Comparison of ENCODE assay signal across 9 cellular contexts in the genomic region with DNA sequence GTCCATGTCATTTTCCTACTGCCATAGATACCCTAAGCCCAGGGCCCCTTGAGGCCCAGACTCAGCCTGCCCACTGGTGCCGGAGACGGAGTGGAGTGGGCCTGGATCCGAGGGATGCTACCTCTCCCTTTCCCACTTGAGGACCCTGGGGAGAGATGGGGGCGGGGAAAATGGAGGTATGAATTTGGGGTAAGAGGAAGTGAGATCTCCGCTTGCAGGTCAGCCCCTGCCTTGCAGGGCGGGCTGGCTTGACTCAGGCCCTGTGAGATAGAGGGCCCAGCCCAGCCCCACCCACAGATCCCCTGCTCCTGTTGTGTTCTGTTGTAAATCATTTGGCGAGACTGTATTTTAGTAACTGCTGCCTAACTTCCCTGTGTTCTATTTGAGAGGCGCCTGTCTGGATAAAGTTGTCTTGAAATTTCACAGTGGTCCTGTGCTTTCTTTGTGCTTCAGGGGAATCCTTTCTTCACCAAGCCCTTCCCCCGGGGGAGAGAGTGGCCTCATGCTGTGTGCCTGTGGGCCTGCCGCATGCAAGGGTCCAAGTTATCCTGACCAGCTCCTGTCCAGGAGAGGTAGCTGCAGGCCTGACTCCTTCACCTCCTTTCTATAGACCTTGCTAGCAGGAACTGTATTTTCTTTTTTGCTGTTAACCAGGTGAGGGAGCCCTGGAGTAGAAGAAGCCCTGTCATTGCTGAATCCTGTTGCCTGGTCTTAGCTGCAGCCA. TPM values are rescaled to one million over a fixed set of nuclear protein-coding genes. Genes with fewer than 3 reads are reported as not detected.
DNase-seq lines count a peak whose midpoint lies in the region; ATAC-seq, FAIRE-seq and TF ChIP-seq lines count a peak whose summit lies in the region.
"Had no signal": no experiment of that assay in that cellular context is flagged by ENCODE, and none has a peak within 500 bp of the region (broad histone marks: within the 10 kb centered on the region; RNA-seq: fewer than 3 reads in every experiment).

No MANE protein-coding gene starts in this region.

- H3K4me3 Mint-ChIP-seq in activated naive CD8-positive, alpha-beta T cell treated with anti-CD3 and anti-CD28 coated beads, Interleukin-2, amount 10 ng/mL, durations not matched to agents 7 days and 5 days = no peak overlapping the region
- no peak overlapping the region for H3K4me3 Mint-ChIP-seq in activated T-cell treated with anti-CD3 and anti-CD28 coated beads, Interleukin-2, amount 50 U/mL, for 72 hours

- POLR2A ChIA-PET in activated naive CD8-positive, alpha-beta T cell treated with anti-CD3 and anti-CD28 coated beads, Interleukin-2, amount 10 ng/mL, durations not matched to agents 7 days and 5 days (lab: Charles Lee) = interaction anchor here (0.6 kb wide), 1 partner anchor 156 kb away, joined by 7 read pairs; no protein-coding TSS in a partner anchor

- no peak overlapping the region for H3K9ac ChIP-seq in kidney (ENCODE audit: low read length in 2 of 2)

- FAIRE-seq in kidney (lab: Jason Lieb, UNC) = no peak

- H3K27ac ChIP-seq in kidney (ENCODE audit: low read depth in 2 of 2, low read length in 2 of 2) = no peak overlapping the region
- H3K27ac ChIP-seq: upper lobe of left lung had no signal

- DNase-seq in AML-193 (lab: John Stamatoyannopoulos, UW) (peak; percentile 24 to 29), NCI-H2227 (lab: John Stamatoyannopoulos, UW; ENCODE audit: unreplicated experiment) (peak; percentile 63), kidney (peak; percentile 49), NCI-H187 (lab: John Stamatoyannopoulos, UW) (no peak)
- DNase-seq in activated naive CD8-positive, alpha-beta T cell treated with anti-CD3 and anti-CD28 coated beads, Interleukin-2, amount 10 ng/mL, durations not matched to agents 7 days and 5 days = no peak
- DNase-seq in activated T-cell treated with anti-CD3 and anti-CD28 coated beads, Interleukin-2, amount 50 U/mL, for 72 hours = no peak

- no peak overlapping the region for H3K4me3 ChIP-seq in kidney (ENCODE audit: low read length in 2 of 2)
- H3K4me3 ChIP-seq: upper lobe of left lung had no signal

- H3K36me3 Mint-ChIP-seq in activated naive CD8-positive, alpha-beta T cell treated with anti-CD3 and anti-CD28 coated beads, Interleukin-2, amount 10 ng/mL, durations not matched to agents 7 days and 5 days = peaks cover 13% of the 10 kb centered on the region
- peaks cover 3 to 4% of the 10 kb centered on the region in 2 donors for H3K36me3 Mint-ChIP-seq in activated T-cell treated with anti-CD3 and anti-CD28 coated beads, Interleukin-2, amount 50 U/mL, for 72 hours (ENCODE audit: insufficient read depth in 2 of 2)

- H3K9me3 ChIP-seq in kidney (ENCODE audit: control insufficient read depth in 1 of 2, low read length in 2 of 2) = peaks cover 0 to 2% of the 10 kb centered on the region in 2 donors
- H3K9me3 ChIP-seq: upper lobe of left lung had no signal

- no peaks in the 10 kb centered on the region for H3K9me3 Mint-ChIP-seq in activated naive CD8-positive, alpha-beta T cell treated with anti-CD3 and anti-CD28 coated beads, Interleukin-2, amount 10 ng/mL, durations not matched to agents 7 days and 5 days
- no peaks in the 10 kb centered on the region for H3K9me3 Mint-ChIP-seq in activated T-cell treated with anti-CD3 and anti-CD28 coated beads, Interleukin-2, amount 50 U/mL, for 72 hours

- peaks cover 16 to 31% of the 10 kb centered on the region in 2 donors for H3K36me3 ChIP-seq in kidney (ENCODE audit: control insufficient read depth in 1 of 2, insufficient read depth in 2 of 2, low read length in 2 of 2)

- peak overlapping the region; percentile 24 for H3K27ac Mint-ChIP-seq in activated naive CD8-positive, alpha-beta T cell treated with anti-CD3 and anti-CD28 coated beads, Interleukin-2, amount 10 ng/mL, durations not matched to agents 7 days and 5 days
- H3K27ac Mint-ChIP-seq in activated T-cell treated with anti-CD3 and anti-CD28 coated beads, Interleukin-2, amount 50 U/mL, for 72 hours = no peak overlapping the region

- ATAC-seq in GM19351 (IDR thresholded peaks at IDR 0.05; ENCODE audit: unreplicated experiment) = peak; percentile 58
- peak; percentile 49 for ATAC-seq in activated naive CD8-positive, alpha-beta T cell treated with anti-CD3 and anti-CD28 coated beads, Interleukin-2, amount 10 ng/mL, durations not matched to agents 7 days and 5 days (ENCODE audit: low read depth)
- no peak for ATAC-seq in activated T-cell treated with anti-CD3 and anti-CD28 coated beads, Interleukin-2, amount 50 U/mL, for 72 hours (replicated peaks in 1 of 2)
- ATAC-seq in HG02852 (IDR thresholded peaks at IDR 0.05; ENCODE audit: unreplicated experiment) = no peak

- no peaks in the 10 kb centered on the region for H3K27me3 Mint-ChIP-seq in activated naive CD8-positive, alpha-beta T cell treated with anti-CD3 and anti-CD28 coated beads, Interleukin-2, amount 10 ng/mL, durations not matched to agents 7 days and 5 days
- no peaks in the 10 kb centered on the region for H3K27me3 Mint-ChIP-seq in activated T-cell treated with anti-CD3 and anti-CD28 coated beads, Interleukin-2, amount 50 U/mL, for 72 hours (ENCODE audit: low read depth)

- TF ChIP-seq CTCF in kidney (IDR thresholded peaks at IDR 0.05; ENCODE audit: borderline replicate concordance, extremely low read depth, insufficient read depth) = peak; percentile 18

- peaks cover 11% of the 10 kb centered on the region for H3K4me1 Mint-ChIP-seq in activated naive CD8-positive, alpha-beta T cell treated with anti-CD3 and anti-CD28 coated beads, Interleukin-2, amount 10 ng/mL, durations not matched to agents 7 days and 5 days
- H3K4me1 Mint-ChIP-seq in activated T-cell treated with anti-CD3 and anti-CD28 coated beads, Interleukin-2, amount 50 U/mL, for 72 hours (ENCODE audit: low read depth) = no peaks in the 10 kb centered on the region

- intact Hi-C loops in kidney (cut with DNase I) = no loop called here

- no peaks in the 10 kb centered on the region for H3K4me1 ChIP-seq in kidney (ENCODE audit: control insufficient read depth in 1 of 2, insufficient read depth in 1 of 2, low read depth in 1 of 2, low read length in 2 of 2)
- H3K4me1 ChIP-seq: upper lobe of left lung had no signal

RNA-seq across cellular contexts. Expression of a gene that starts 13.3 kb away (rescaled TPM):
- 10 to 100 TPM; 58.9 to 62.4 TPM for total RNA-seq in activated naive CD8-positive, alpha-beta T cell treated with anti-CD3 and anti-CD28 coated beads, Interleukin-2, amount 10 ng/mL, durations not matched to agents 7 days and 5 days
- 60.2 TPM for total RNA-seq in kidney
- 53.2 TPM for polyA plus RNA-seq in kidney (ENCODE audit: insufficient read depth, low read depth, low replicate concordance)
- 10 to 100 TPM; 66.0 to 72.3 TPM for total RNA-seq in activated T-cell treated with anti-CD3 and anti-CD28 coated beads, Interleukin-2, amount 50 U/mL, for 72 hours

RNA-seq across cellular contexts. Expression of a gene that starts 24.8 kb away (rescaled TPM):
- under 1 TPM; 0.23 to 0.30 TPM for total RNA-seq in activated naive CD8-positive, alpha-beta T cell treated with anti-CD3 and anti-CD28 coated beads, Interleukin-2, amount 10 ng/mL, durations not matched to agents 7 days and 5 days
- 0.25 TPM for total RNA-seq in kidney
- polyA plus RNA-seq in kidney (ENCODE audit: insufficient read depth, low read depth, low replicate concordance) = 1.0 TPM
- total RNA-seq in activated T-cell treated with anti-CD3 and anti-CD28 coated beads, Interleukin-2, amount 50 U/mL, for 72 hours = 1 to 10 TPM in 1 of 2 donors, under 1 TPM in 1; 0.67 to 1.3 TPM

Comparison
In these comparisons a context has a peak if more than half of its experiments do, and no peak if none do; other contexts are left out.
1. DNase-seq: peak in AML-193 (2 of 2), NCI-H2227 (single experiment) and kidney (single experiment); none in activated naive CD8-positive, alpha-beta T cell treated with anti-CD3 and anti-CD28 coated beads, Interleukin-2, amount 10 ng/mL, durations not matched to agents 7 days and 5 days (single experiment), NCI-H187 (0 of 2) and activated T-cell treated with anti-CD3 and anti-CD28 coated beads, Interleukin-2, amount 50 U/mL, for 72 hours (0 of 2).
2. ATAC-seq: peak in GM19351 (single experiment) and activated naive CD8-positive, alpha-beta T cell treated with anti-CD3 and anti-CD28 coated beads, Interleukin-2, amount 10 ng/mL, durations not matched to agents 7 days and 5 days (single experiment); none in activated T-cell treated with anti-CD3 and anti-CD28 coated beads, Interleukin-2, amount 50 U/mL, for 72 hours (0 of 2) and HG02852 (single experiment).